In the genomic region with DNA sequence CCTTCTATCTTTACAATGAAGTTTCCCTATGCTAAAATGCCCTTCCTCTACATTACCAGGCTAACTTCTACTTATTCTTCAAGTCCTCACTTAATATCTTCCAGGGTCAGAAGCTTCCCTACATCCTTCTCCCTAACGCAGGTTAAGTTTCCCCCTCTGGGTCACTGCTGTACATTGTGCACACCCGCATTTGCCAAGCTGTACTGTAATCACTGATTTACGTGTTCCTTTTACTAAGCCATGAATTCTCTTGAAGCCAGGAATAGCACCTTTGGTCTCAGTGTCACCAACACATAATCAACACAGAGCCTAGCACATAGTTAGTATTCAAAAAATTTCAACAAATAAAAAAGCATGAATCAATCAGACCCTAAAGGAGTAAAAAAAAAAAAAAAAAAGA, we compare ENCODE assay signal across 22 cellular contexts.
"Had no signal": no experiment of that assay in that cellular context is flagged by ENCODE, and none has a peak within 500 bp of the region (broad histone marks: within the 10 kb centered on the region; RNA-seq: fewer than 3 reads in every experiment).

No MANE protein-coding gene starts in this region.

- H3K27me3 Mint-ChIP-seq: activated CD4-positive, alpha-beta T cell treated with anti-CD3 and anti-CD28 coated beads for 36 hours; central memory CD8-positive, alpha-beta T cell; naive thymus-derived CD8-positive, alpha-beta T cell had no signal

- H3K4me1 Mint-ChIP-seq: mesothelial cell of epicardium had no signal

- H3K27ac ChIP-seq: adrenal gland, ascending aorta, colonic mucosa, dorsolateral prefrontal cortex, esophagus muscularis mucosa, neural progenitor cell, spleen, transverse colon had no signal

- H3K9me3 ChIP-seq: adrenal gland, ascending aorta, colonic mucosa, esophagus muscularis mucosa, spleen, transverse colon had no signal

- H3K27me3 ChIP-seq: adrenal gland, ascending aorta, colonic mucosa, dorsolateral prefrontal cortex, esophagus muscularis mucosa, neural progenitor cell, spleen, transverse colon had no signal

- ATAC-seq: activated CD4-positive, alpha-beta T cell treated with anti-CD3 and anti-CD28 coated beads for 36 hours; naive thymus-derived CD8-positive, alpha-beta T cell; WTC11 had no signal

- H3K36me3 ChIP-seq: adrenal gland, colonic mucosa, neural progenitor cell had no signal

- H3K27ac Mint-ChIP-seq: activated CD4-positive, alpha-beta T cell treated with anti-CD3 and anti-CD28 coated beads for 36 hours; mesothelial cell of epicardium; neural progenitor cell; WTC11 had no signal

- H3K4me3 ChIP-seq: adrenal gland, ascending aorta, colonic mucosa, dorsolateral prefrontal cortex, esophagus muscularis mucosa, neural progenitor cell, spleen, transverse colon had no signal

- H3K4me3 Mint-ChIP-seq: activated CD4-positive, alpha-beta T cell treated with anti-CD3 and anti-CD28 coated beads for 36 hours; central memory CD8-positive, alpha-beta T cell; mesothelial cell of epicardium; naive thymus-derived CD8-positive, alpha-beta T cell; neural progenitor cell; WTC11 had no signal

- H3K4me1 ChIP-seq: colonic mucosa had no signal

- DNase-seq: activated CD4-positive, alpha-beta T cell treated with anti-CD3 and anti-CD28 coated beads for 36 hours; activated CD4-positive, alpha-beta T cell treated with anti-CD3 and anti-CD28 coated beads, Interleukin-2, amount 50 U/mL, for 48 hours; activated effector memory CD4-positive, alpha-beta T cell treated with anti-CD3 and anti-CD28 coated beads, Interleukin-2, amount 50 U/mL, for 16 hours; activated naive CD4-positive, alpha-beta T cell treated with anti-CD3 and anti-CD28 coated beads, Interleukin-2, amount 50 U/mL, for 16 hours; activated T-cell treated with anti-CD3 and anti-CD28 coated beads, Interleukin-2, amount 50 U/mL, for 48 hours; adrenal gland; colonic mucosa; dorsolateral prefrontal cortex; head of caudate nucleus; naive thymus-derived CD8-positive, alpha-beta T cell; retina; spleen; stimulated activated CD4-positive, alpha-beta T cell treated with anti-CD3 and anti-CD28 coated beads, Interleukin-4, amount 100 ng/mL, for 24 hours; T-helper 1 cell; T1000; transverse colon had no signal
